In the genomic region with DNA sequence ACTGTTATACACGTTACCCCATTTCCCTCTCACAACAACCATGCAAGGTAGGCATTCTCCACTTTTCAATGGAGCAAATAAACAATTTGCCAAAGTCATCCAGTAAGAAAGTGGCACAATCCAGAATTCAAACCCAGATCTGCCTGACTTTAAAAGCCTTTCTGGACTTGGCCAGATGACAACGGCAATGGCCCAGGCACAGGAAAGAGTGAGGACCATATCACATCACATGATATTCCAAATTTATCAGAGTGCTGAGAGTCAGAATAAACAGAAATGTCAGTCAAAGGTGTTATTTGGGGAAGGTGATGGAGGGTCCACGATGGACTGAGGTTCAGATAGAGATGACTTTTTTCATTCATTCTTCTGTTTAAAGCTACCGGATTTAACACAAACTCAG, we compare ENCODE assay signal across 20 cellular contexts. TPM values are rescaled to one million over a fixed set of nuclear protein-coding genes. Genes with fewer than 3 reads are reported as not detected.
DNase-seq lines count a peak whose midpoint lies in the region; ATAC-seq, FAIRE-seq and TF ChIP-seq lines count a peak whose summit lies in the region.
"Had no signal": no experiment of that assay in that cellular context is flagged by ENCODE, and none has a peak within 500 bp of the region (broad histone marks: within the 10 kb centered on the region; RNA-seq: fewer than 3 reads in every experiment).

No MANE protein-coding gene starts in this region.

- no peak for TF ChIP-seq RAD21 in A549 (conservative IDR thresholded peaks at IDR 0.05 in 1 of 2, IDR thresholded peaks at IDR 0.05 in 1 of 2)

- no peak overlapping the region for H3K27ac Mint-ChIP-seq in activated naive CD8-positive, alpha-beta T cell treated with anti-CD3 and anti-CD28 coated beads, Interleukin-2, amount 50 U/mL, for 24 hours
- no peak overlapping the region for H3K27ac Mint-ChIP-seq in endodermal cell
- H3K27ac Mint-ChIP-seq: activated B cell treated with CpG ODN at 0.5 μM for 24 hours; activated CD8-positive, alpha-beta T cell treated with anti-CD3 and anti-CD28 coated beads for 36 hours; activated naive CD4-positive, alpha-beta T cell treated with anti-CD3 and anti-CD28 coated beads, Interleukin-2, amount 10 ng/mL, durations not matched to agents 7 days and 5 days; naive B cell had no signal

- H2AFZ ChIP-seq in mesenchymal stem cell (ENCODE audit: low read depth, low read length) = no peak overlapping the region
- H2AFZ ChIP-seq: parathyroid adenoma had no signal

- peak overlapping the region; percentile 41 for H4K8ac ChIP-seq in mesenchymal stem cell (ENCODE audit: low read length)

- no peaks in the 10 kb centered on the region for H3K36me3 ChIP-seq in colonic mucosa
- peaks cover 3 to 4% of the 10 kb centered on the region in 2 experiments for H3K36me3 ChIP-seq in mesenchymal stem cell (ENCODE audit: control insufficient read depth in 1 of 2, insufficient read depth in 2 of 2, low read depth in 1 of 2, low read length in 2 of 2)
- no peaks in the 10 kb centered on the region for H3K36me3 ChIP-seq in stomach
- H3K36me3 ChIP-seq in endodermal cell (ENCODE audit: control insufficient read depth, insufficient read depth, low read length) = no peaks in the 10 kb centered on the region

- H2BK5ac ChIP-seq in mesenchymal stem cell (ENCODE audit: low read depth, low read length, poor library complexity, severe bottlenecking) = no peak overlapping the region

- peak overlapping the region; percentile 54 for H2AK5ac ChIP-seq in mesenchymal stem cell (ENCODE audit: low read length, severe bottlenecking)

- H3K27me3 ChIP-seq in colonic mucosa = no peaks in the 10 kb centered on the region
- no peaks in the 10 kb centered on the region for H3K27me3 ChIP-seq in mesenchymal stem cell (ENCODE audit: control insufficient read depth in 1 of 2, insufficient read depth in 1 of 2, low read length in 2 of 2)
- no peaks in the 10 kb centered on the region for H3K27me3 ChIP-seq in stomach
- no peaks in the 10 kb centered on the region for H3K27me3 ChIP-seq in endodermal cell (ENCODE audit: control insufficient read depth, insufficient read depth, low read length, poor library complexity, severe bottlenecking)
- H3K27me3 ChIP-seq: BLaER1 treated with 17β-estradiol and CSF1 and Interleukin-3, amounts not matched to agents 10 nM and 100 nM had no signal

- DNase-seq in A549 (ENCODE audit: low read depth in 1 of 2, low spot score in 1 of 2) = no peak
- DNase-seq in colonic mucosa = no peak
- no peak for DNase-seq in mesenchymal stem cell
- no peak for DNase-seq in stomach
- no peak for DNase-seq in activated naive CD8-positive, alpha-beta T cell treated with anti-CD3 and anti-CD28 coated beads, Interleukin-2, amount 50 U/mL, for 24 hours
- no peak for DNase-seq in erythroblast (lab: John Stamatoyannopoulos, UW)
- no peak for DNase-seq in endodermal cell
- DNase-seq: activated B cell treated with CpG ODN at 0.5 μM for 24 hours; activated CD8-positive, alpha-beta T cell treated with anti-CD3 and anti-CD28 coated beads for 36 hours; activated naive CD4-positive, alpha-beta T cell treated with anti-CD3 and anti-CD28 coated beads, Interleukin-2, amount 10 ng/mL, durations not matched to agents 7 days and 5 days; activated T-cell treated with anti-CD3 and anti-CD28 coated beads, Interleukin-2, amount 50 U/mL, for 1 hour; naive B cell; NCI-H2029; stimulated activated CD4-positive, alpha-beta T cell treated with anti-CD3 and anti-CD28 coated beads, Interleukin-12 subunit alpha, Interleukin-12 subunit beta, amount 100 ng/mL, for 4 hours had no signal

- no peak for TF ChIP-seq CTCF in A549 (IDR thresholded peaks at IDR 0.05)
- no peak for TF ChIP-seq CTCF in colonic mucosa (IDR thresholded peaks at IDR 0.05)
- no peak for TF ChIP-seq CTCF in stomach (IDR thresholded peaks at IDR 0.05)
- TF ChIP-seq CTCF in endodermal cell (conservative IDR thresholded peaks at IDR 0.05) = no peak

- H3K27me3 Mint-ChIP-seq in activated naive CD8-positive, alpha-beta T cell treated with anti-CD3 and anti-CD28 coated beads, Interleukin-2, amount 50 U/mL, for 24 hours = peaks cover 2% of the 10 kb centered on the region
- H3K27me3 Mint-ChIP-seq in endodermal cell (ENCODE audit: insufficient read depth) = no peaks in the 10 kb centered on the region
- H3K27me3 Mint-ChIP-seq: activated CD8-positive, alpha-beta T cell treated with anti-CD3 and anti-CD28 coated beads for 36 hours; activated naive CD4-positive, alpha-beta T cell treated with anti-CD3 and anti-CD28 coated beads, Interleukin-2, amount 10 ng/mL, durations not matched to agents 7 days and 5 days had no signal

- H3K36me3 Mint-ChIP-seq in activated naive CD8-positive, alpha-beta T cell treated with anti-CD3 and anti-CD28 coated beads, Interleukin-2, amount 50 U/mL, for 24 hours (ENCODE audit: low read depth) = no peaks in the 10 kb centered on the region
- H3K36me3 Mint-ChIP-seq in endodermal cell (ENCODE audit: low read depth) = no peaks in the 10 kb centered on the region
- H3K36me3 Mint-ChIP-seq: activated naive CD4-positive, alpha-beta T cell treated with anti-CD3 and anti-CD28 coated beads, Interleukin-2, amount 10 ng/mL, durations not matched to agents 7 days and 5 days; naive B cell had no signal

- CTCF ChIA-PET in A549 (lab: Yijun Ruan, JAX) = interaction anchor here (1.6 kb wide), 1 partner anchor 17 kb away, joined by 4 read pairs; no protein-coding TSS in a partner anchor

- H2BK12ac ChIP-seq in mesenchymal stem cell (ENCODE audit: low read length in 2 of 2) = no peak overlapping the region

- POLR2A ChIA-PET in A549 (lab: Yijun Ruan, JAX) = no interaction called here

- no peak overlapping the region for H3K14ac ChIP-seq in mesenchymal stem cell (ENCODE audit: low read length in 2 of 2)

- H3K9ac ChIP-seq in colonic mucosa (ENCODE audit: low read depth in 2 of 2, low read length in 2 of 2) = no peak overlapping the region
- H3K9ac ChIP-seq in mesenchymal stem cell (ENCODE audit: low read length) = peak overlapping the region; percentile 83
- no peak overlapping the region for H3K9ac ChIP-seq in endodermal cell (ENCODE audit: extremely low read depth, low read length, poor library complexity, severe bottlenecking)
- H3K9ac ChIP-seq: BLaER1 treated with 17β-estradiol and CSF1 and Interleukin-3, amounts not matched to agents 10 nM and 100 nM; KMS-11; parathyroid adenoma had no signal

- H3K4ac ChIP-seq in mesenchymal stem cell (ENCODE audit: low read depth in 1 of 2, low read length in 2 of 2) = no peak overlapping the region

- no peaks in the 10 kb centered on the region for H3K9me3 ChIP-seq in A549
- no peaks in the 10 kb centered on the region for H3K9me3 ChIP-seq in colonic mucosa
- no peaks in the 10 kb centered on the region for H3K9me3 ChIP-seq in mesenchymal stem cell (ENCODE audit: control insufficient read depth, low read length)
- H3K9me3 ChIP-seq in stomach = no peaks in the 10 kb centered on the region
- no peaks in the 10 kb centered on the region for H3K9me3 ChIP-seq in endodermal cell (ENCODE audit: control insufficient read depth, low read length)

- WGBS in A549 (ENCODE audit: missing lambda C conversion rate) = 71% methylated on average over 4 of the region's 4 CpGs
- WGBS in mesenchymal stem cell = 98% methylated on average over 3 of the region's 4 CpGs
- WGBS in stomach, 5 donors = 75 to 83% (median 79%) methylated on average over 4 of the region's 4 CpGs
- WGBS in endodermal cell (ENCODE audit: insufficient coverage in 1 of 2, insufficient read length in 1 of 2), 2 experiments = 83 to 96% methylated on average over 1 to 4 of the region's 4 CpGs

- H2BK15ac ChIP-seq in mesenchymal stem cell (ENCODE audit: low read depth, poor library complexity, severe bottlenecking) = no peak overlapping the region

- H3K79me1 ChIP-seq in mesenchymal stem cell (replicated peaks; ENCODE audit: low read length, poor library complexity, severe bottlenecking) = peaks cover 13% of the 10 kb centered on the region

- intact Hi-C loops in colonic mucosa (cut with DNase I) = no loop called here
- intact Hi-C loops in stomach (cut with DNase I; ENCODE audit: low total_unique reads) = no loop called here

- H3K4me3 ChIP-seq in A549 (no peak overlapping the region), colonic mucosa (no peak overlapping the region), mesenchymal stem cell (ENCODE audit: insufficient read depth in 1 of 2, low read depth in 1 of 2, low read length in 2 of 2) (no peak overlapping the region), stomach (no peak overlapping the region), endodermal cell (ENCODE audit: low read length) (no peak overlapping the region)
- H3K4me3 ChIP-seq: BLaER1 treated with 17β-estradiol and CSF1 and Interleukin-3, amounts not matched to agents 10 nM and 100 nM had no signal

- peak; percentile 36 for FAIRE-seq in A549 (lab: Jason Lieb, UNC)
- FAIRE-seq: A204.1, D721Med had no signal

- no peaks in the 10 kb centered on the region for H3K9me3 Mint-ChIP-seq in activated naive CD8-positive, alpha-beta T cell treated with anti-CD3 and anti-CD28 coated beads, Interleukin-2, amount 50 U/mL, for 24 hours
- H3K9me3 Mint-ChIP-seq in endodermal cell = no peaks in the 10 kb centered on the region
- H3K9me3 Mint-ChIP-seq: activated B cell treated with CpG ODN at 0.5 μM for 24 hours; activated CD8-positive, alpha-beta T cell treated with anti-CD3 and anti-CD28 coated beads for 36 hours; activated naive CD4-positive, alpha-beta T cell treated with anti-CD3 and anti-CD28 coated beads, Interleukin-2, amount 10 ng/mL, durations not matched to agents 7 days and 5 days; naive B cell had no signal

- no peak overlapping the region for H3K4me3 Mint-ChIP-seq in activated naive CD8-positive, alpha-beta T cell treated with anti-CD3 and anti-CD28 coated beads, Interleukin-2, amount 50 U/mL, for 24 hours
- no peak overlapping the region for H3K4me3 Mint-ChIP-seq in endodermal cell
- H3K4me3 Mint-ChIP-seq: activated B cell treated with CpG ODN at 0.5 μM for 24 hours; activated CD8-positive, alpha-beta T cell treated with anti-CD3 and anti-CD28 coated beads for 36 hours; activated naive CD4-positive, alpha-beta T cell treated with anti-CD3 and anti-CD28 coated beads, Interleukin-2, amount 10 ng/mL, durations not matched to agents 7 days and 5 days; naive B cell had no signal

- H3K27ac ChIP-seq in A549 (no peak overlapping the region), colonic mucosa (peak overlapping the region; percentile 25), mesenchymal stem cell (ENCODE audit: low read length, poor library complexity, severe bottlenecking) (no peak overlapping the region), stomach (peak overlapping the region in 4 of 5 donors; percentile 72 to 89 (median 74)), endodermal cell (ENCODE audit: low read depth, low read length) (no peak overlapping the region)
- H3K27ac ChIP-seq: BLaER1 treated with 17β-estradiol and CSF1 and Interleukin-3, amounts not matched to agents 10 nM and 100 nM; KMS-11; parathyroid adenoma had no signal

- no peaks in the 10 kb centered on the region for H3K4me1 ChIP-seq in A549
- H3K4me1 ChIP-seq in colonic mucosa = no peaks in the 10 kb centered on the region
- H3K4me1 ChIP-seq in mesenchymal stem cell (ENCODE audit: control insufficient read depth, insufficient read depth, low read depth, low read length) = no peaks in the 10 kb centered on the region
- peaks cover 0 to 61% (median 20%) of the 10 kb centered on the region in 4 donors for H3K4me1 ChIP-seq in stomach
- H3K4me1 ChIP-seq in endodermal cell (ENCODE audit: control insufficient read depth, insufficient read depth, low read length) = no peaks in the 10 kb centered on the region
- H3K4me1 ChIP-seq: parathyroid adenoma had no signal

- H3K23ac ChIP-seq in mesenchymal stem cell (ENCODE audit: low read length in 2 of 2) = no peak overlapping the region

- H3K4me2 ChIP-seq in A549 (no peak overlapping the region), mesenchymal stem cell (ENCODE audit: low read length, poor library complexity, severe bottlenecking) (no peak overlapping the region)
- H3K4me2 ChIP-seq: BLaER1 treated with 17β-estradiol and CSF1 and Interleukin-3, amounts not matched to agents 10 nM and 100 nM; KMS-11 had no signal

- TF ChIP-seq EP300 in A549 (IDR thresholded peaks at IDR 0.05) = no peak
- TF ChIP-seq EP300 in stomach (IDR thresholded peaks at IDR 0.05) = no peak

- H4K91ac ChIP-seq in mesenchymal stem cell (ENCODE audit: low read length) = no peak overlapping the region

- H3K4me1 Mint-ChIP-seq in activated naive CD8-positive, alpha-beta T cell treated with anti-CD3 and anti-CD28 coated beads, Interleukin-2, amount 50 U/mL, for 24 hours = no peaks in the 10 kb centered on the region
- no peaks in the 10 kb centered on the region for H3K4me1 Mint-ChIP-seq in endodermal cell
- H3K4me1 Mint-ChIP-seq: activated B cell treated with CpG ODN at 0.5 μM for 24 hours; activated naive CD4-positive, alpha-beta T cell treated with anti-CD3 and anti-CD28 coated beads, Interleukin-2, amount 10 ng/mL, durations not matched to agents 7 days and 5 days; naive B cell had no signal

- ATAC-seq in A549 (no peak), HG02938 (IDR thresholded peaks at IDR 0.05; ENCODE audit: unreplicated experiment) (no peak)
- no peak for ATAC-seq in activated naive CD8-positive, alpha-beta T cell treated with anti-CD3 and anti-CD28 coated beads, Interleukin-2, amount 50 U/mL, for 24 hours
- ATAC-seq: activated CD8-positive, alpha-beta T cell treated with anti-CD3 and anti-CD28 coated beads for 36 hours had no signal

- H2BK120ac ChIP-seq in mesenchymal stem cell (ENCODE audit: low read depth, low read length) = peak overlapping the region; percentile 5

- H3K18ac ChIP-seq in mesenchymal stem cell (ENCODE audit: low read depth in 1 of 2, low read length in 2 of 2) = peak overlapping the region; percentile 28 to 75

- TF ChIP-seq POLR2A in A549 (IDR thresholded peaks at IDR 0.05; ENCODE audit: low read length) = no peak
- no peak for TF ChIP-seq POLR2A in stomach (IDR thresholded peaks at IDR 0.05)
- TF ChIP-seq POLR2A in erythroblast (IDR thresholded peaks at IDR 0.05; ENCODE audit: low read length) = no peak

RNA-seq across cellular contexts. Expression of gene CALD1, which starts 48.0 kb away (rescaled TPM):
- polyA plus RNA-seq in A549 (2011; rRNA removed) (104 and 136 TPM in 2 replicates), A549 (2017; fragmentation: RNase III; extraction: RNeasy Plus Mini Kit Qiagen cat#74134 plus additional on column Dnase treatment) (144 to 165 TPM (median 150 TPM) in 3 replicates), stomach (100 to 1,000 TPM; 146 to 179 (median 172) TPM)
- polyA plus RNA-seq in A549 (2012; cell fraction: cytosol; rRNA removed) = 39.5 and 44.3 TPM in 2 replicates
- polyA plus RNA-seq in A549 (2012; cell fraction: nucleus; rRNA removed) = 44.5 and 47.1 TPM in 2 replicates
- polyA minus RNA-seq in A549 (2011; rRNA and poly(A)+ RNA removed) = 59.6 and 60.3 TPM in 2 replicates
- total RNA-seq in colonic mucosa (100 to 1,000 TPM in 1 of 2 donors, 10 to 100 TPM in 1; 27.4 to 193 TPM), stomach (1,000 to 10,000 TPM in 1 of 5 donors, 100 to 1,000 TPM in 4; 300 to 1,007 (median 620) TPM), endodermal cell (100 to 1,000 TPM; 111 to 132 TPM)
- 820 TPM for polyA plus RNA-seq in mesenchymal stem cell (2013, experiment 1 of 2)
- polyA plus RNA-seq in mesenchymal stem cell (2013, experiment 2 of 2) = 785 TPM
- polyA plus RNA-seq in endodermal cell (2013, experiment 1 of 2) = 142 TPM
- 153 TPM for polyA plus RNA-seq in endodermal cell (2013, experiment 2 of 2)

Comparison
In these comparisons a context has a peak if more than half of its experiments do, and no peak if none do; other contexts are left out.
1. H3K27ac ChIP-seq: peak in colonic mucosa (single experiment) and stomach (4 of 5); none in A549 (0 of 2), mesenchymal stem cell (single experiment) and endodermal cell (single experiment).